8 cellular contexts compared by ENCODE assay signal in the genomic region with DNA sequence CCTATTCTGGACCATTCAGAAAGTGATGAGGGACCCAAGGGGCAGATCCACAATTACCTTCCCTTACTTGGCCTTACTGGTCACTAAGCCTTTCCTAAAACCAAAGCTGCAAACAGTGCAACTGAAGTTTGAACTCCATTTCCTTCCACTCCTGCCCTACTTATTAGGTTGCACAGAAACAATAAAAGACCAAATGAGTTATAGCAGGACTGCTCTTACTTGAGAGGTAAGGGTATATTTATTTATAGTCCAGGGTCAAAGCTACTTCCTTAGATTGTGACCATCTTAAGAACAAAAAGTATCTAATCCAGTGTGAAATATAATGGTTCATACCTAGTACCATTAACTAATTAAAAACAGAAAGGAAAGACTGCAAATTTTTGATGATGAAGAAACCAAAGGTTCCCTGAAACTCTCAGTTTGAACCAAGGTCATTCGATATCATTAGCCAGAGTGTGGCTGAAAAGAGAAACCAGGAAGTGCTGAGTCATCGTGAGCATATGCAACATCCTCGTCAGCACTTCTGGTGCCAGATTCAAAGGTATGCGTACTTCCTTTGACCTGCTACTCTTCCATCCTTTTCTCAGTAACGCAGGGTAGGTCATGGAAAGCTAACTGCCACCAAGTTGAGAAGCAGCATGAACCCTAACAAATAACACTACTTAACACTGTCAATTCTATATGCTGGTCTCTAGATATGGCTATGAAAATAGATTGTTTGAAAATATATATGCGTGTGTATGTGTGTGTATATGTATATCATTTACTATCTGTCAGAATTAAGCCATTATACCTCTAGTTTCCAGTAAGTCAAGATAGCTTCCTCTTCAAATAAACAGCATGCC. TPM values are rescaled to one million over a fixed set of nuclear protein-coding genes. Genes with fewer than 3 reads are reported as not detected.
DNase-seq lines count a peak whose midpoint lies in the region; ATAC-seq and TF ChIP-seq lines count a peak whose summit lies in the region.

No MANE protein-coding gene starts in this region.

- H3K9me3 ChIP-seq in SJSA1 (replicated peaks) (no peaks in the 10 kb centered on the region), iPS-20b (ENCODE audit: insufficient read depth, low read depth, low read length) (no peaks in the 10 kb centered on the region)

- peak overlapping the region; percentile 88 for H3K27ac ChIP-seq in SJSA1
- H3K27ac ChIP-seq in iPS-20b (ENCODE audit: low read length) = peak overlapping the region; percentile 84

- no peak for TF ChIP-seq CTCF in astrocyte of the spinal cord (IDR thresholded peaks at IDR 0.05; ENCODE audit: low read depth, low read length)

- H3K27me3 ChIP-seq in SJSA1 (replicated peaks) (no peaks in the 10 kb centered on the region; the same call in 1 of the 2 replicates), iPS-20b (ENCODE audit: insufficient read depth, low read length) (no peaks in the 10 kb centered on the region)

- peak overlapping the region; percentile 9; the same call in 1 of the 2 replicates for H3K9ac ChIP-seq in iPS-20b (ENCODE audit: low read depth, low read length)

- H3K36me3 ChIP-seq in SJSA1 (peaks cover 45% of the 10 kb centered on the region), iPS-20b (ENCODE audit: insufficient read depth, low read depth, low read length) (no peaks in the 10 kb centered on the region)

- H3K4me1 ChIP-seq in SJSA1 (replicated peaks) (peaks cover 50% of the 10 kb centered on the region), iPS-20b (ENCODE audit: insufficient read depth, low read length) (peaks cover 30% of the 10 kb centered on the region)

- no peak overlapping the region for H3K4me3 ChIP-seq in SJSA1
- no peak overlapping the region for H3K4me3 ChIP-seq in astrocyte of the spinal cord (ENCODE audit: low read depth, low read length)
- no peak overlapping the region for H3K4me3 ChIP-seq in iPS-20b (ENCODE audit: low read length)

- peak; percentile 27 for DNase-seq in G401 (ENCODE audit: low spot score)
- peak; percentile 75 for DNase-seq in HS-5 (ENCODE audit: low read depth)
- DNase-seq in SJSA1 (ENCODE audit: low read depth in 1 of 2, low spot score in 2 of 2) = peak; percentile 71 to 82
- DNase-seq in astrocyte of the spinal cord (ENCODE audit: low read depth, low spot score) = peak; percentile 94
- DNase-seq in stimulated activated CD4-positive, alpha-beta T cell treated with anti-CD3 and anti-CD28 coated beads, Interleukin-1b, Interleukin-23, amount 100 ng/mL, for 48 hours = peak; percentile 70
- no peak for DNase-seq in cortex of kidney (lab: John Stamatoyannopoulos, UW)

- ATAC-seq in GM21515 (IDR thresholded peaks at IDR 0.05; ENCODE audit: unreplicated experiment) = peak; percentile 83

- in situ Hi-C loops in G401 (cut with HindIII; ENCODE audit: low sequenced_read_pairs) (no loop called here), astrocyte of the spinal cord (cut with HindIII; ENCODE audit: low sequenced_read_pairs) (no loop called here)

RNA-seq across cellular contexts. Expression of a gene that starts 26.8 kb away (rescaled TPM):
- 9.2 and 25.2 TPM in 2 replicates for total RNA-seq in G401 (2014; rRNA removed; shearing (Covaris generic))
- 126 and 136 TPM in 2 replicates for total RNA-seq in SJSA1 (2014; rRNA removed; shearing (Covaris generic))
